Comparison of ENCODE assay signal across 1 cellular context in genomic region chr1:42979888-42980800, GRCh38.
TF ChIP-seq lines count a peak whose summit lies in the region.

No MANE protein-coding gene starts in this region.

TF ChIP-seq in K562, 482 proteins besides CTCF, POLR2A, EP300 and RAD21 (continued from another document and continues in another):
- no peak for TF ChIP-seq ZHX1 (conservative IDR thresholded peaks at IDR 0.05; ENCODE audit: low read length)
- TF ChIP-seq ARHGAP35 (IDR thresholded peaks at IDR 0.05; ENCODE audit: partially characterized antibody) = no peak
- TF ChIP-seq ZNF436 (CRISPR knock-in tag; IDR thresholded peaks at IDR 0.05) = no peak
- no peak for TF ChIP-seq ZNF717 (CRISPR knock-in tag; IDR thresholded peaks at IDR 0.05)
- TF ChIP-seq CBFA2T3 (IDR thresholded peaks at IDR 0.05) = 0 out of 2 replicates have a peak, but pooled peaks have one; percentile 4
- TF ChIP-seq CREM (IDR thresholded peaks at IDR 0.05; ENCODE audit: low read depth) = peak; percentile 54; the same call in 1 of the 2 replicates
- TF ChIP-seq, protein P1, sequence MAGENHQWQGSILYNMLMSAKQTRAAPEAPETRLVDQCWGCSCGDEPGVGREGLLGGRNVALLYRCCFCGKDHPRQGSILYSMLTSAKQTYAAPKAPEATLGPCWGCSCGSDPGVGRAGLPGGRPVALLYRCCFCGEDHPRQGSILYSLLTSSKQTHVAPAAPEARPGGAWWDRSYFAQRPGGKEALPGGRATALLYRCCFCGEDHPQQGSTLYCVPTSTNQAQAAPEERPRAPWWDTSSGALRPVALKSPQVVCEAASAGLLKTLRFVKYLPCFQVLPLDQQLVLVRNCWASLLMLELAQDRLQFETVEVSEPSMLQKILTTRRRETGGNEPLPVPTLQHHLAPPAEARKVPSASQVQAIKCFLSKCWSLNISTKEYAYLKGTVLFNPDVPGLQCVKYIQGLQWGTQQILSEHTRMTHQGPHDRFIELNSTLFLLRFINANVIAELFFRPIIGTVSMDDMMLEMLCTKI (IDR thresholded peaks at IDR 0.05; ENCODE audit: partially characterized antibody) = no peak
- no peak for TF ChIP-seq ZNF778 (CRISPR knock-in tag; IDR thresholded peaks at IDR 0.05)
- TF ChIP-seq RFX7 (CRISPR knock-in tag; IDR thresholded peaks at IDR 0.05) = no peak
- TF ChIP-seq TAF9B (IDR thresholded peaks at IDR 0.05; ENCODE audit: partially characterized antibody) = no peak
- TF ChIP-seq, protein P2, sequence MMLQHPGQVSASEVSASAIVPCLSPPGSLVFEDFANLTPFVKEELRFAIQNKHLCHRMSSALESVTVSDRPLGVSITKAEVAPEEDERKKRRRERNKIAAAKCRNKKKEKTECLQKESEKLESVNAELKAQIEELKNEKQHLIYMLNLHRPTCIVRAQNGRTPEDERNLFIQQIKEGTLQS (IDR thresholded peaks at IDR 0.05) = peak; percentile 56; the same call in 1 of the 2 replicates
- TF ChIP-seq, protein P2 (CRISPR knock-in tag; conservative IDR thresholded peaks at IDR 0.05) = no peak
- TF ChIP-seq RCOR1 (IDR thresholded peaks at IDR 0.05; ENCODE audit: borderline replicate concordance in 1 of 2, low read depth in 2 of 2, low read length in 2 of 2) = no peak
- no peak for TF ChIP-seq PCBP2 (IDR thresholded peaks at IDR 0.05; ENCODE audit: low read depth, low read length, poor library complexity, severe bottlenecking)
- no peak for TF ChIP-seq HMGN3 (IDR thresholded peaks at IDR 0.05; ENCODE audit: borderline replicate concordance, extremely low read depth, insufficient read length, low read depth, low read length)
- TF ChIP-seq ZEB2 (IDR thresholded peaks at IDR 0.05) = 0 out of 2 replicates have a peak, but pooled peaks have one; percentile 15
- TF ChIP-seq GABPB2 (CRISPR knock-in tag; conservative IDR thresholded peaks at IDR 0.05) = no peak
- TF ChIP-seq ZKSCAN3 (CRISPR knock-in tag; IDR thresholded peaks at IDR 0.05) = no peak
- TF ChIP-seq TAF7 (tag; IDR thresholded peaks at IDR 0.05) = no peak
- 0 out of 2 replicates have a peak, but pooled peaks have one; percentile 9 for TF ChIP-seq CXXC5 (CRISPR knock-in tag; IDR thresholded peaks at IDR 0.05)
- TF ChIP-seq STAT5A (IDR thresholded peaks at IDR 0.05; ENCODE audit: borderline replicate concordance, low read length) = no peak
- peak; percentile 81; the same call in 1 of the 2 replicates for TF ChIP-seq SPI1 (IDR thresholded peaks at IDR 0.05; ENCODE audit: borderline replicate concordance, low read depth, low read length)
- TF ChIP-seq JUN (IDR thresholded peaks at IDR 0.05; ENCODE audit: borderline replicate concordance, low read depth, low read length) = no peak
- no peak for TF ChIP-seq JUN (CRISPR knock-in tag; IDR thresholded peaks at IDR 0.05; ENCODE audit: borderline replicate concordance)
- TF ChIP-seq CCAR2 (IDR thresholded peaks at IDR 0.05; ENCODE audit: low read depth, low read length) = no peak
- TF ChIP-seq CREBBP (IDR thresholded peaks at IDR 0.05; ENCODE audit: low read depth, low read length) = no peak
- TF ChIP-seq FOXP1 (CRISPR knock-in tag; IDR thresholded peaks at IDR 0.05) = no peak
- no peak for TF ChIP-seq BCL6 (CRISPR knock-in tag; IDR thresholded peaks at IDR 0.05)
- TF ChIP-seq, protein P3, sequence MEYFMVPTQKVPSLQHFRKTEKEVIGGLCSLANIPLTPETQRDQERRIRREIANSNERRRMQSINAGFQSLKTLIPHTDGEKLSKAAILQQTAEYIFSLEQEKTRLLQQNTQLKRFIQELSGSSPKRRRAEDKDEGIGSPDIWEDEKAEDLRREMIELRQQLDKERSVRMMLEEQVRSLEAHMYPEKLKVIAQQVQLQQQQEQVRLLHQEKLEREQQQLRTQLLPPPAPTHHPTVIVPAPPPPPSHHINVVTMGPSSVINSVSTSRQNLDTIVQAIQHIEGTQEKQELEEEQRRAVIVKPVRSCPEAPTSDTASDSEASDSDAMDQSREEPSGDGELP (CRISPR knock-in tag; IDR thresholded peaks at IDR 0.05; ENCODE audit: borderline replicate concordance) = no peak
- TF ChIP-seq RAD51 (IDR thresholded peaks at IDR 0.05; ENCODE audit: borderline replicate concordance, low read depth) = no peak
- 0 out of 2 replicates have a peak, but pooled peaks have one; percentile 24 for TF ChIP-seq JUND (IDR thresholded peaks at IDR 0.05; ENCODE audit: borderline replicate concordance, low read depth, low read length)
- TF ChIP-seq JUND (tag; IDR thresholded peaks at IDR 0.05; ENCODE audit: borderline replicate concordance, low read depth, low read length) = peak; percentile 49; the same call in 2 of the 3 replicates
- TF ChIP-seq NFRKB (IDR thresholded peaks at IDR 0.05; ENCODE audit: low read depth) = no peak
- TF ChIP-seq, protein P4, sequence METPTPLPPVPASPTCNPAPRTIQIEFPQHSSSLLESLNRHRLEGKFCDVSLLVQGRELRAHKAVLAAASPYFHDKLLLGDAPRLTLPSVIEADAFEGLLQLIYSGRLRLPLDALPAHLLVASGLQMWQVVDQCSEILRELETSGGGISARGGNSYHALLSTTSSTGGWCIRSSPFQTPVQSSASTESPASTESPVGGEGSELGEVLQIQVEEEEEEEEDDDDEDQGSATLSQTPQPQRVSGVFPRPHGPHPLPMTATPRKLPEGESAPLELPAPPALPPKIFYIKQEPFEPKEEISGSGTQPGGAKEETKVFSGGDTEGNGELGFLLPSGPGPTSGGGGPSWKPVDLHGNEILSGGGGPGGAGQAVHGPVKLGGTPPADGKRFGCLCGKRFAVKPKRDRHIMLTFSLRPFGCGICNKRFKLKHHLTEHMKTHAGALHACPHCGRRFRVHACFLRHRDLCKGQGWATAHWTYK (CRISPR knock-in tag; IDR thresholded peaks at IDR 0.05) = no peak
- TF ChIP-seq ATF7 (IDR thresholded peaks at IDR 0.05) = peak; percentile 35; the same call in 1 of the 2 replicates
- no peak for TF ChIP-seq ZNF311 (CRISPR knock-in tag; IDR thresholded peaks at IDR 0.05)
- no peak for TF ChIP-seq ZNF146 (CRISPR knock-in tag; IDR thresholded peaks at IDR 0.05; ENCODE audit: unreplicated experiment)
- TF ChIP-seq HNRNPH1 (optimal IDR thresholded peaks at IDR 0.05; ENCODE audit: low read depth, low read length) = no peak
- no peak for TF ChIP-seq CBFA2T2 (conservative IDR thresholded peaks at IDR 0.05)
- TF ChIP-seq FOSL1 (tag; conservative IDR thresholded peaks at IDR 0.05) = no peak
- TF ChIP-seq NCOA2 (IDR thresholded peaks at IDR 0.05; ENCODE audit: partially characterized antibody in 2 of 2) = no peak
- TF ChIP-seq ZC3H11A (IDR thresholded peaks at IDR 0.05; ENCODE audit: low read depth, low read length) = no peak
- TF ChIP-seq CC2D1A (IDR thresholded peaks at IDR 0.05) = no peak
- no peak for TF ChIP-seq THRB (CRISPR knock-in tag; conservative IDR thresholded peaks at IDR 0.05)
- no peak for TF ChIP-seq BMI1 (IDR thresholded peaks at IDR 0.05; ENCODE audit: low read length)
- no peak for TF ChIP-seq ZNF165 (CRISPR knock-in tag; IDR thresholded peaks at IDR 0.05; ENCODE audit: borderline replicate concordance)
- no peak for TF ChIP-seq USF1 (CRISPR knock-in tag; IDR thresholded peaks at IDR 0.05)
- TF ChIP-seq, protein P5, sequence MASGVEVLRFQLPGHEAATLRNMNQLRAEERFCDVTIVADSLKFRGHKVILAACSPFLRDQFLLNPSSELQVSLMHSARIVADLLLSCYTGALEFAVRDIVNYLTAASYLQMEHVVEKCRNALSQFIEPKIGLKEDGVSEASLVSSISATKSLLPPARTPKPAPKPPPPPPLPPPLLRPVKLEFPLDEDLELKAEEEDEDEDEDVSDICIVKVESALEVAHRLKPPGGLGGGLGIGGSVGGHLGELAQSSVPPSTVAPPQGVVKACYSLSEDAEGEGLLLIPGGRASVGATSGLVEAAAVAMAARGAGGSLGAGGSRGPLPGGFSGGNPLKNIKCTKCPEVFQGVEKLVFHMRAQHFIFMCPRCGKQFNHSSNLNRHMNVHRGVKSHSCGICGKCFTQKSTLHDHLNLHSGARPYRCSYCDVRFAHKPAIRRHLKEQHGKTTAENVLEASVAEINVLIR (CRISPR knock-in tag; IDR thresholded peaks at IDR 0.05) = 0 out of 2 replicates have a peak, but pooled peaks have one; percentile 6
- TF ChIP-seq SMC3 (conservative IDR thresholded peaks at IDR 0.05; ENCODE audit: insufficient read depth, low read depth, low read length) = no peak
- no peak for TF ChIP-seq BRF1 (IDR thresholded peaks at IDR 0.05; ENCODE audit: borderline replicate concordance, extremely low read depth, insufficient read length)
- TF ChIP-seq WHSC1 (IDR thresholded peaks at IDR 0.05; ENCODE audit: low read length) = no peak
- TF ChIP-seq ZNF398 (CRISPR knock-in tag; IDR thresholded peaks at IDR 0.05) = no peak
- TF ChIP-seq ADNP (tag; IDR thresholded peaks at IDR 0.05) = no peak
- TF ChIP-seq KDM1A (IDR thresholded peaks at IDR 0.05) = no peak
- TF ChIP-seq ARID2 (IDR thresholded peaks at IDR 0.05) = no peak
- TF ChIP-seq ZNF766 (CRISPR knock-in tag; conservative IDR thresholded peaks at IDR 0.05) = 0 out of 2 replicates have a peak, but pooled peaks have one; percentile 17
- TF ChIP-seq, protein P6, sequence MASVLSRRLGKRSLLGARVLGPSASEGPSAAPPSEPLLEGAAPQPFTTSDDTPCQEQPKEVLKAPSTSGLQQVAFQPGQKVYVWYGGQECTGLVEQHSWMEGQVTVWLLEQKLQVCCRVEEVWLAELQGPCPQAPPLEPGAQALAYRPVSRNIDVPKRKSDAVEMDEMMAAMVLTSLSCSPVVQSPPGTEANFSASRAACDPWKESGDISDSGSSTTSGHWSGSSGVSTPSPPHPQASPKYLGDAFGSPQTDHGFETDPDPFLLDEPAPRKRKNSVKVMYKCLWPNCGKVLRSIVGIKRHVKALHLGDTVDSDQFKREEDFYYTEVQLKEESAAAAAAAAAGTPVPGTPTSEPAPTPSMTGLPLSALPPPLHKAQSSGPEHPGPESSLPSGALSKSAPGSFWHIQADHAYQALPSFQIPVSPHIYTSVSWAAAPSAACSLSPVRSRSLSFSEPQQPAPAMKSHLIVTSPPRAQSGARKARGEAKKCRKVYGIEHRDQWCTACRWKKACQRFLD (CRISPR knock-in tag; IDR thresholded peaks at IDR 0.05) = no peak
- TF ChIP-seq KLF1 (tag; IDR thresholded peaks at IDR 0.05) = no peak
- TF ChIP-seq PHTF2 (CRISPR knock-in tag; IDR thresholded peaks at IDR 0.05) = no peak
- TF ChIP-seq DLX4 (CRISPR knock-in tag; IDR thresholded peaks at IDR 0.05) = no peak
- no peak for TF ChIP-seq PRPF4 (IDR thresholded peaks at IDR 0.05; ENCODE audit: insufficient read depth, low read depth, low read length, poor library complexity, severe bottlenecking)
